In genomic region chr5:178305801-178306200, GRCh38 we compare ENCODE assay signal across 13 cellular contexts.
DNase-seq lines count a peak whose midpoint lies in the region; ATAC-seq and TF ChIP-seq lines count a peak whose summit lies in the region.
"Had no signal": no experiment of that assay in that cellular context is flagged by ENCODE, and none has a peak within 500 bp of the region (broad histone marks: within the 10 kb centered on the region; RNA-seq: fewer than 3 reads in every experiment).

No MANE protein-coding gene starts in this region.

- ATAC-seq in natural killer cell treated with Interleukin-12 subunit alpha and Interleukin-12 subunit beta and Interleukin-15 and Interleukin-18, amount 100 ng/mL, for 72 hours, result no peak
- ATAC-seq in natural killer cell, result no peak
- no peak for ATAC-seq in aorta (ENCODE audit: low FRiP score)
- no peak for ATAC-seq in HG03108 (IDR thresholded peaks at IDR 0.05; ENCODE audit: unreplicated experiment)

- H3K9me3 ChIP-seq in endodermal cell (ENCODE audit: control insufficient read depth, low read length) (peaks cover 6% of the 10 kb centered on the region), osteoblast (ENCODE audit: low read depth, low read length) (no peaks in the 10 kb centered on the region), aorta (ENCODE audit: control insufficient read depth, low read length) (peaks cover 4% of the 10 kb centered on the region)
- H3K9me3 ChIP-seq: BE2C had no signal

- peaks cover 9 to 15% of the 10 kb centered on the region in 2 donors for H3K27me3 Mint-ChIP-seq in natural killer cell treated with Interleukin-12 subunit alpha and Interleukin-12 subunit beta and Interleukin-15 and Interleukin-18, amount 100 ng/mL, for 72 hours
- H3K27me3 Mint-ChIP-seq in natural killer cell (ENCODE audit: low read depth in 2 of 2) (peaks cover 10 to 20% of the 10 kb centered on the region in 2 donors), endodermal cell (ENCODE audit: insufficient read depth) (peaks cover 1% of the 10 kb centered on the region)

- H3K4me3 ChIP-seq in endodermal cell (ENCODE audit: low read length) (no peak overlapping the region), osteoblast (ENCODE audit: insufficient read depth, low read length) (no peak overlapping the region), aorta (ENCODE audit: low read length in 2 of 2) (no peak overlapping the region)

- no peak overlapping the region for H3K27ac Mint-ChIP-seq in natural killer cell treated with Interleukin-12 subunit alpha and Interleukin-12 subunit beta and Interleukin-15 and Interleukin-18, amount 100 ng/mL, for 72 hours
- no peak overlapping the region for H3K27ac Mint-ChIP-seq in natural killer cell
- peak overlapping the region; percentile 50 for H3K27ac Mint-ChIP-seq in endodermal cell

- intact Hi-C loops in natural killer cell (cut with micrococcal nuclease), result no loop called here
- intact Hi-C loops in aorta (cut with DNase I), result no loop called here

- no peak overlapping the region for H2AFZ ChIP-seq in osteoblast (ENCODE audit: low read length)

- no peak overlapping the region for H3K4me3 Mint-ChIP-seq in natural killer cell treated with Interleukin-12 subunit alpha and Interleukin-12 subunit beta and Interleukin-15 and Interleukin-18, amount 100 ng/mL, for 72 hours
- H3K4me3 Mint-ChIP-seq in natural killer cell (no peak overlapping the region), endodermal cell (no peak overlapping the region)

- no peak overlapping the region for H3K4me2 ChIP-seq in osteoblast (ENCODE audit: insufficient read depth, low read length)

- H3K27me3 ChIP-seq in endodermal cell (ENCODE audit: control insufficient read depth, insufficient read depth, low read length, poor library complexity, severe bottlenecking), result no peaks in the 10 kb centered on the region
- no peaks in the 10 kb centered on the region for H3K27me3 ChIP-seq in osteoblast (ENCODE audit: insufficient read depth, low read length)
- no peaks in the 10 kb centered on the region for H3K27me3 ChIP-seq in aorta (ENCODE audit: control insufficient read depth in 1 of 2, insufficient read depth in 2 of 2, low read length in 1 of 2)
- H3K27me3 ChIP-seq: BE2C had no signal

- WGBS in endodermal cell (ENCODE audit: insufficient coverage in 1 of 2, insufficient read length in 1 of 2), 2 experiments, result 93 to 96% methylated on average over 11 to 15 of the region's 15 CpGs
- WGBS in aorta, 2 donors, result 88 to 91% methylated on average over 15 of the region's 15 CpGs

- no peaks in the 10 kb centered on the region for H3K4me1 Mint-ChIP-seq in natural killer cell treated with Interleukin-12 subunit alpha and Interleukin-12 subunit beta and Interleukin-15 and Interleukin-18, amount 100 ng/mL, for 72 hours (ENCODE audit: low read depth in 2 of 2)
- no peaks in the 10 kb centered on the region for H3K4me1 Mint-ChIP-seq in natural killer cell
- H3K4me1 Mint-ChIP-seq in endodermal cell, result no peaks in the 10 kb centered on the region

- no peaks in the 10 kb centered on the region for H3K79me2 ChIP-seq in osteoblast (ENCODE audit: insufficient read depth, low read length)

- no peaks in the 10 kb centered on the region for H3K9me3 Mint-ChIP-seq in natural killer cell treated with Interleukin-12 subunit alpha and Interleukin-12 subunit beta and Interleukin-15 and Interleukin-18, amount 100 ng/mL, for 72 hours
- H3K9me3 Mint-ChIP-seq in natural killer cell (no peaks in the 10 kb centered on the region), endodermal cell (no peaks in the 10 kb centered on the region)

- H3K36me3 ChIP-seq in endodermal cell (ENCODE audit: control insufficient read depth, insufficient read depth, low read length) (peaks cover 5% of the 10 kb centered on the region), osteoblast (ENCODE audit: insufficient read depth, low read length) (no peaks in the 10 kb centered on the region), aorta (ENCODE audit: control insufficient read depth in 1 of 2, insufficient read depth in 2 of 2, low read length in 1 of 2) (no peaks in the 10 kb centered on the region)
- H3K36me3 ChIP-seq: BE2C had no signal

- no peaks in the 10 kb centered on the region for H4K20me1 ChIP-seq in osteoblast (ENCODE audit: insufficient read depth, low read length)

- H3K36me3 Mint-ChIP-seq in natural killer cell treated with Interleukin-12 subunit alpha and Interleukin-12 subunit beta and Interleukin-15 and Interleukin-18, amount 100 ng/mL, for 72 hours, result no peaks in the 10 kb centered on the region
- no peaks in the 10 kb centered on the region for H3K36me3 Mint-ChIP-seq in natural killer cell
- H3K36me3 Mint-ChIP-seq in endodermal cell (ENCODE audit: low read depth), result peaks cover 28% of the 10 kb centered on the region

- H3K27ac ChIP-seq in endodermal cell (ENCODE audit: low read depth, low read length), result no peak overlapping the region
- H3K27ac ChIP-seq in osteoblast (ENCODE audit: low read depth, low read length), result no peak overlapping the region
- no peak overlapping the region for H3K27ac ChIP-seq in aorta (ENCODE audit: low read depth in 1 of 2, low read length in 2 of 2)

- H3K4me1 ChIP-seq in endodermal cell (ENCODE audit: control insufficient read depth, insufficient read depth, low read length) (no peaks in the 10 kb centered on the region), osteoblast (ENCODE audit: insufficient read depth, low read length) (no peaks in the 10 kb centered on the region), aorta (ENCODE audit: control insufficient read depth in 1 of 2, insufficient read depth in 2 of 2, low read length in 2 of 2) (no peaks in the 10 kb centered on the region)
- H3K4me1 ChIP-seq: BE2C had no signal

- peak; percentile 54 for DNase-seq in natural killer cell treated with Interleukin-12 subunit alpha and Interleukin-12 subunit beta and Interleukin-15 and Interleukin-18, amount 100 ng/mL, for 72 hours (ENCODE audit: low spot score)
- DNase-seq in natural killer cell (no peak), endodermal cell (no peak), osteoblast (ENCODE audit: insufficient read length, low spot score, missing footprints) (peak; percentile 47), aorta (peak; percentile 21 to 34), T-helper 9 cell (no peak), NCI-H1092 (lab: John Stamatoyannopoulos, UW) (no peak)
- DNase-seq: BE2C, EL, Karpas-422, NCI-H1930, NCI-H2171 had no signal

- H3K9ac ChIP-seq in endodermal cell (ENCODE audit: extremely low read depth, low read length, poor library complexity, severe bottlenecking), result no peak overlapping the region

- TF ChIP-seq CTCF in natural killer cell (IDR thresholded peaks at IDR 0.05) (no peak), endodermal cell (conservative IDR thresholded peaks at IDR 0.05) (no peak), osteoblast (IDR thresholded peaks at IDR 0.05; ENCODE audit: extremely low read depth, low read depth, low read length) (no peak)

Comparison
In these comparisons a context has a peak if more than half of its experiments do, and no peak if none do; other contexts are left out.
1. DNase-seq: peak in natural killer cell treated with Interleukin-12 subunit alpha and Interleukin-12 subunit beta and Interleukin-15 and Interleukin-18, amount 100 ng/mL, for 72 hours (single experiment), osteoblast (single experiment) and aorta (2 of 2); none in natural killer cell (single experiment), endodermal cell (single experiment), T-helper 9 cell (single experiment) and NCI-H1092 (single experiment).